17 cellular contexts compared by ENCODE assay signal in the genomic region with DNA sequence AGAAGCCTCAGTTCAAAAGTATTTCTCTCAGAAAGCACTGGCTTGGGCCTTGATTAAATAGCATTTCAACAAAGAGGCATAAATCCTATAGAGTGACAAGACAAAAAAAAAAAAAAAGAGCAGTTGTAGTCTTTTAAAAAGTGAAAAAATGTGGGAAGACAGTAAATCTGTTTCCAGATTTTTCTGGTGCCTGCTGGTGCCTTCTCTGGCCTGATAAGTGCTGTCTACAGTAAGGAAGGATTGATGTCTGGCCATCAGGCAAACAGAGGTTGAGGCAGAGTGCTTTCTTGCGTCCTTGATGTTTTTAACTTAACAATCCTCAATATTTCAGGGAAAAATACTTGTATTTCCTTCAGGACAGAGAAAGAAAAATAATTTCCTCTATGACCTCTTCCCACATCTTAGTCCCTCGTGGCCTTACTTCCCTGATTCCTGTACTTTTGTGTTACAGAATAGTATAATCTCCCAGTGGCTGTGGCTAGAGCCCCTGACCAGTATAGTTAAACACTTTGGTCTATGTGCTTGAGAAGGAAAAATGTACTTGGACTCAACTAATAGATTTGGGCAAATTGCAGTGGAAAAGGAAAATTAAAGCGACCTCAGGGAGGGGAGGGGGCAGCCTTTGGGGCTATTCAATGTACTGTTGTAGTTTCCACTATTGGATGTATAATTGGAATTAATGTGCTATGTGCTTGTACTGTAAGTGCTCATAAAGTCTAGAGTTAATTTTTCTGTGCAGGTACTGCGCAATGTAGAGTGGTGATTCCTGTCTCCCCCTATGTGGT.
DNase-seq lines count a peak whose midpoint lies in the region; ATAC-seq, FAIRE-seq and TF ChIP-seq lines count a peak whose summit lies in the region.
"Had no signal": no experiment of that assay in that cellular context is flagged by ENCODE, and none has a peak within 500 bp of the region (broad histone marks: within the 10 kb centered on the region; RNA-seq: fewer than 3 reads in every experiment).

No MANE protein-coding gene starts in this region.

- H3K9me3 ChIP-seq in A549 = no peaks in the 10 kb centered on the region
- H3K9me3 ChIP-seq in HEK293 (ENCODE audit: control insufficient read depth, insufficient read depth, low read depth, low read length) = no peaks in the 10 kb centered on the region
- H3K9me3 ChIP-seq in RWPE2 (ENCODE audit: severe bottlenecking) = no peaks in the 10 kb centered on the region
- H3K9me3 ChIP-seq: MG63, vagina had no signal

- FAIRE-seq in A549 (lab: Jason Lieb, UNC) = no peak

- H3K4me2 ChIP-seq in A549 = peak overlapping the region; percentile 52

- H3K27ac ChIP-seq in A549 (peak overlapping the region; percentile 49 to 82), HEK293 (ENCODE audit: extremely low read depth, low read depth, low read length) (no peak overlapping the region), RWPE2 (ENCODE audit: poor library complexity, severe bottlenecking) (no peak overlapping the region)
- H3K27ac ChIP-seq: vagina had no signal

- WGBS in A549 (ENCODE audit: missing lambda C conversion rate) = 34% methylated on average over 4 of the region's 4 CpGs

- H3K4me3 ChIP-seq in A549 = no peak overlapping the region
- no peak overlapping the region for H3K4me3 ChIP-seq in HEK293 (ENCODE audit: low read depth, low read length)
- H3K4me3 ChIP-seq in RWPE2 (ENCODE audit: severe bottlenecking) = no peak overlapping the region
- H3K4me3 ChIP-seq: MG63, SK-N-MC, vagina had no signal

- no peak for TF ChIP-seq RAD21 in A549 (conservative IDR thresholded peaks at IDR 0.05 in 1 of 2, IDR thresholded peaks at IDR 0.05 in 1 of 2)

- ATAC-seq in A549 = peak; percentile 39 to 69; a peak in 4 of 6 replicates
- ATAC-seq in RWPE2 (ENCODE audit: low read depth) = peak; percentile 19; the same call in 1 of the 3 replicates

- TF ChIP-seq CTCF in A549 (IDR thresholded peaks at IDR 0.05) (no peak), HEK293 (tag by site-specific recombination; IDR thresholded peaks at IDR 0.05) (no peak), RWPE2 (IDR thresholded peaks at IDR 0.05; ENCODE audit: poor library complexity, severe bottlenecking) (no peak), mesothelial cell of epicardium (IDR thresholded peaks at IDR 0.05; ENCODE audit: unreplicated experiment) (no peak)

- CTCF ChIA-PET in A549 (lab: Yijun Ruan, JAX) = interaction anchor here (0.6 to 4.9 kb wide), 61 partner anchors 9 to 1255 kb away, joined by 3 to 54 read pairs (median 4); a partner anchor contains a TSS
- CTCF ChIA-PET in HEK293 (lab: Yijun Ruan, JAX) = interaction anchor here (0.6 to 1.9 kb wide), 26 partner anchors 9 to 1132 kb away, joined by 3 to 13 read pairs (median 4); no protein-coding TSS in a partner anchor

- H3K9me3 Mint-ChIP-seq in mesothelial cell of epicardium = peaks cover 4% of the 10 kb centered on the region
- H3K9me3 Mint-ChIP-seq: activated CD4-positive, alpha-beta T cell treated with anti-CD3 and anti-CD28 coated beads, Interleukin-2, amount 10 ng/mL, durations not matched to agents 7 days and 5 days; activated naive CD8-positive, alpha-beta T cell treated with anti-CD3 and anti-CD28 coated beads for 36 hours; stimulated activated naive CD8-positive, alpha-beta T cell treated with anti-CD3 and anti-CD28 coated beads, Interleukin-15, amount 100 ng/mL, for 72 hours had no signal

- no peak for TF ChIP-seq POLR2A in A549 (IDR thresholded peaks at IDR 0.05; ENCODE audit: low read length)

- H3K4me1 ChIP-seq in A549 (peaks cover 20% of the 10 kb centered on the region), HEK293 (ENCODE audit: control insufficient read depth, insufficient read depth, low read length) (no peaks in the 10 kb centered on the region), RWPE2 (ENCODE audit: insufficient read depth, poor library complexity, severe bottlenecking) (no peaks in the 10 kb centered on the region)
- H3K4me1 ChIP-seq: vagina had no signal

- no peaks in the 10 kb centered on the region for H3K27me3 ChIP-seq in RWPE2 (ENCODE audit: insufficient read depth, poor library complexity, severe bottlenecking)
- H3K27me3 ChIP-seq: MG63, vagina had no signal

- TF ChIP-seq EP300 in A549 (IDR thresholded peaks at IDR 0.05) = no peak

- DNase-seq in A549 (ENCODE audit: low read depth in 1 of 2, low spot score in 1 of 2) = no peak
- no peak for DNase-seq in RWPE2 (ENCODE audit: low spot score)
- no peak for DNase-seq in mesothelial cell of epicardium (ENCODE audit: low spot score in 2 of 2, unreplicated experiment in 2 of 2)
- no peak for DNase-seq in cerebellum (ENCODE audit: low spot score)
- DNase-seq in cortex of kidney (lab: John Stamatoyannopoulos, UW) = no peak
- DNase-seq in pons (ENCODE audit: low spot score) = no peak
- DNase-seq in cerebellar nuclear complex (lab: John Stamatoyannopoulos, UW) = no peak
- DNase-seq: GOT3 had no signal

- H3K27me3 Mint-ChIP-seq in mesothelial cell of epicardium (ENCODE audit: low read depth) = no peaks in the 10 kb centered on the region
- H3K27me3 Mint-ChIP-seq: activated CD4-positive, alpha-beta T cell treated with anti-CD3 and anti-CD28 coated beads, Interleukin-2, amount 10 ng/mL, durations not matched to agents 7 days and 5 days; CD4-positive, CD25-positive, alpha-beta regulatory T cell; central memory CD8-positive, alpha-beta T cell had no signal

- no peaks in the 10 kb centered on the region for H3K36me3 ChIP-seq in HEK293 (ENCODE audit: control insufficient read depth in 2 of 2, insufficient read depth in 1 of 2, low read length in 2 of 2)
- H3K36me3 ChIP-seq in RWPE2 (ENCODE audit: low read depth) = no peaks in the 10 kb centered on the region
- H3K36me3 ChIP-seq: MG63, vagina had no signal

- peaks cover 32% of the 10 kb centered on the region for H3K4me1 Mint-ChIP-seq in mesothelial cell of epicardium
- H3K4me1 Mint-ChIP-seq: activated CD4-positive, alpha-beta T cell treated with anti-CD3 and anti-CD28 coated beads, Interleukin-2, amount 10 ng/mL, durations not matched to agents 7 days and 5 days; activated naive CD8-positive, alpha-beta T cell treated with anti-CD3 and anti-CD28 coated beads for 36 hours; CD4-positive, CD25-positive, alpha-beta regulatory T cell; central memory CD8-positive, alpha-beta T cell; stimulated activated naive CD8-positive, alpha-beta T cell treated with anti-CD3 and anti-CD28 coated beads, Interleukin-15, amount 100 ng/mL, for 72 hours had no signal

- peak overlapping the region; percentile 89 for H3K27ac Mint-ChIP-seq in mesothelial cell of epicardium
- H3K27ac Mint-ChIP-seq: activated CD4-positive, alpha-beta T cell treated with anti-CD3 and anti-CD28 coated beads, Interleukin-2, amount 10 ng/mL, durations not matched to agents 7 days and 5 days; activated naive CD8-positive, alpha-beta T cell treated with anti-CD3 and anti-CD28 coated beads for 36 hours; CD4-positive, CD25-positive, alpha-beta regulatory T cell; stimulated activated naive CD8-positive, alpha-beta T cell treated with anti-CD3 and anti-CD28 coated beads, Interleukin-15, amount 100 ng/mL, for 72 hours had no signal

- no peak overlapping the region for H3K4me3 Mint-ChIP-seq in mesothelial cell of epicardium
- H3K4me3 Mint-ChIP-seq: activated CD4-positive, alpha-beta T cell treated with anti-CD3 and anti-CD28 coated beads, Interleukin-2, amount 10 ng/mL, durations not matched to agents 7 days and 5 days; activated naive CD8-positive, alpha-beta T cell treated with anti-CD3 and anti-CD28 coated beads for 36 hours; CD4-positive, CD25-positive, alpha-beta regulatory T cell; central memory CD8-positive, alpha-beta T cell; stimulated activated naive CD8-positive, alpha-beta T cell treated with anti-CD3 and anti-CD28 coated beads, Interleukin-15, amount 100 ng/mL, for 72 hours had no signal

- POLR2A ChIA-PET in A549 (lab: Yijun Ruan, JAX) (interaction anchor here (1.3 to 1.9 kb wide), 2 partner anchors 550 kb away, joined by 6 to 10 read pairs; a partner anchor contains a TSS), HEK293 (lab: Yijun Ruan, JAX) (no interaction called here)

- H3K36me3 Mint-ChIP-seq in mesothelial cell of epicardium = no peaks in the 10 kb centered on the region
- H3K36me3 Mint-ChIP-seq: activated naive CD8-positive, alpha-beta T cell treated with anti-CD3 and anti-CD28 coated beads for 36 hours; CD4-positive, CD25-positive, alpha-beta regulatory T cell had no signal

TF ChIP-seq in A549, 52 proteins besides CTCF, POLR2A, EP300 and RAD21:
- TF ChIP-seq, protein P1, sequence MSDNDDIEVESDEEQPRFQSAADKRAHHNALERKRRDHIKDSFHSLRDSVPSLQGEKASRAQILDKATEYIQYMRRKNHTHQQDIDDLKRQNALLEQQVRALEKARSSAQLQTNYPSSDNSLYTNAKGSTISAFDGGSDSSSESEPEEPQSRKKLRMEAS (IDR thresholded peaks at IDR 0.05) = no peak
- TF ChIP-seq HDAC2 (IDR thresholded peaks at IDR 0.05) = no peak
- no peak for TF ChIP-seq RARB (CRISPR knock-in tag; IDR thresholded peaks at IDR 0.05)
- TF ChIP-seq SREBF2 (IDR thresholded peaks at IDR 0.05) = no peak
- TF ChIP-seq JUNB (IDR thresholded peaks at IDR 0.05) = no peak
- no peak for TF ChIP-seq JUN (IDR thresholded peaks at IDR 0.05)
- TF ChIP-seq, protein P2, sequence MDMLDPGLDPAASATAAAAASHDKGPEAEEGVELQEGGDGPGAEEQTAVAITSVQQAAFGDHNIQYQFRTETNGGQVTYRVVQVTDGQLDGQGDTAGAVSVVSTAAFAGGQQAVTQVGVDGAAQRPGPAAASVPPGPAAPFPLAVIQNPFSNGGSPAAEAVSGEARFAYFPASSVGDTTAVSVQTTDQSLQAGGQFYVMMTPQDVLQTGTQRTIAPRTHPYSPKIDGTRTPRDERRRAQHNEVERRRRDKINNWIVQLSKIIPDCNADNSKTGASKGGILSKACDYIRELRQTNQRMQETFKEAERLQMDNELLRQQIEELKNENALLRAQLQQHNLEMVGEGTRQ (IDR thresholded peaks at IDR 0.05) = no peak

Comparison
In these comparisons a context has a peak if more than half of its experiments do, and no peak if none do; other contexts are left out.
1. H3K27ac ChIP-seq: peak in A549 (2 of 2); none in HEK293 (single experiment) and RWPE2 (single experiment).